2 cellular contexts compared by ENCODE assay signal in the genomic region with DNA sequence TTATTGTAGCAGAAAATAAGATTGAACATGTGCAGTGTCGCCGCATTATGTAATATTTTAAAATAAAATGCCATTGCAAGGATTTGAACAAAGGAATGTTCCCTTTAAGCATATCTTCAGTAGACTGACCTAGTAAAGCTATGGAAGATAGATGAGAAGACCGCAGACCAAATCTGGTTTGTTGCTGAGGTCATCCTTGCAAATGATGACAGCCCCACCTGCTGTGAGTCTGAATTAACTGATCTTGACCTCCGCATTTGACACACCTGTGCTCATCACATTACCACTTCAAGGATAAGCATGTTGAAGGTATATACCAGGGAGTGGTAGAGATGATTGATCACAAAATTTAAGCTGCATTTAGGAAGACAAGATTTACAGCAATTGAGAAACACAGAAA.
TF ChIP-seq lines count a peak whose summit lies in the region.

No MANE protein-coding gene starts in this region.

TF ChIP-seq in SK-N-SH, 30 proteins besides CTCF, POLR2A, EP300 and RAD21 (continued from another document):
- TF ChIP-seq, protein P1, sequence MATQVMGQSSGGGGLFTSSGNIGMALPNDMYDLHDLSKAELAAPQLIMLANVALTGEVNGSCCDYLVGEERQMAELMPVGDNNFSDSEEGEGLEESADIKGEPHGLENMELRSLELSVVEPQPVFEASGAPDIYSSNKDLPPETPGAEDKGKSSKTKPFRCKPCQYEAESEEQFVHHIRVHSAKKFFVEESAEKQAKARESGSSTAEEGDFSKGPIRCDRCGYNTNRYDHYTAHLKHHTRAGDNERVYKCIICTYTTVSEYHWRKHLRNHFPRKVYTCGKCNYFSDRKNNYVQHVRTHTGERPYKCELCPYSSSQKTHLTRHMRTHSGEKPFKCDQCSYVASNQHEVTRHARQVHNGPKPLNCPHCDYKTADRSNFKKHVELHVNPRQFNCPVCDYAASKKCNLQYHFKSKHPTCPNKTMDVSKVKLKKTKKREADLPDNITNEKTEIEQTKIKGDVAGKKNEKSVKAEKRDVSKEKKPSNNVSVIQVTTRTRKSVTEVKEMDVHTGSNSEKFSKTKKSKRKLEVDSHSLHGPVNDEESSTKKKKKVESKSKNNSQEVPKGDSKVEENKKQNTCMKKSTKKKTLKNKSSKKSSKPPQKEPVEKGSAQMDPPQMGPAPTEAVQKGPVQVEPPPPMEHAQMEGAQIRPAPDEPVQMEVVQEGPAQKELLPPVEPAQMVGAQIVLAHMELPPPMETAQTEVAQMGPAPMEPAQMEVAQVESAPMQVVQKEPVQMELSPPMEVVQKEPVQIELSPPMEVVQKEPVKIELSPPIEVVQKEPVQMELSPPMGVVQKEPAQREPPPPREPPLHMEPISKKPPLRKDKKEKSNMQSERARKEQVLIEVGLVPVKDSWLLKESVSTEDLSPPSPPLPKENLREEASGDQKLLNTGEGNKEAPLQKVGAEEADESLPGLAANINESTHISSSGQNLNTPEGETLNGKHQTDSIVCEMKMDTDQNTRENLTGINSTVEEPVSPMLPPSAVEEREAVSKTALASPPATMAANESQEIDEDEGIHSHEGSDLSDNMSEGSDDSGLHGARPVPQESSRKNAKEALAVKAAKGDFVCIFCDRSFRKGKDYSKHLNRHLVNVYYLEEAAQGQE (IDR thresholded peaks at IDR 0.05; ENCODE audit: low read depth, low read length) = no peak
- TF ChIP-seq, protein P2, sequence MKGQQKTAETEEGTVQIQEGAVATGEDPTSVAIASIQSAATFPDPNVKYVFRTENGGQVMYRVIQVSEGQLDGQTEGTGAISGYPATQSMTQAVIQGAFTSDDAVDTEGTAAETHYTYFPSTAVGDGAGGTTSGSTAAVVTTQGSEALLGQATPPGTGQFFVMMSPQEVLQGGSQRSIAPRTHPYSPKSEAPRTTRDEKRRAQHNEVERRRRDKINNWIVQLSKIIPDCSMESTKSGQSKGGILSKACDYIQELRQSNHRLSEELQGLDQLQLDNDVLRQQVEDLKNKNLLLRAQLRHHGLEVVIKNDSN (IDR thresholded peaks at IDR 0.05; ENCODE audit: borderline replicate concordance, low read depth) = no peak
- TF ChIP-seq, protein P3, sequence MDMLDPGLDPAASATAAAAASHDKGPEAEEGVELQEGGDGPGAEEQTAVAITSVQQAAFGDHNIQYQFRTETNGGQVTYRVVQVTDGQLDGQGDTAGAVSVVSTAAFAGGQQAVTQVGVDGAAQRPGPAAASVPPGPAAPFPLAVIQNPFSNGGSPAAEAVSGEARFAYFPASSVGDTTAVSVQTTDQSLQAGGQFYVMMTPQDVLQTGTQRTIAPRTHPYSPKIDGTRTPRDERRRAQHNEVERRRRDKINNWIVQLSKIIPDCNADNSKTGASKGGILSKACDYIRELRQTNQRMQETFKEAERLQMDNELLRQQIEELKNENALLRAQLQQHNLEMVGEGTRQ (IDR thresholded peaks at IDR 0.05; ENCODE audit: borderline replicate concordance, low read depth, low read length) = no peak
- TF ChIP-seq CHD2 (IDR thresholded peaks at IDR 0.05; ENCODE audit: low read length, partially characterized antibody) = no peak
- TF ChIP-seq RXRA (IDR thresholded peaks at IDR 0.05; ENCODE audit: borderline replicate concordance, low read depth) = no peak
- TF ChIP-seq, protein P4, sequence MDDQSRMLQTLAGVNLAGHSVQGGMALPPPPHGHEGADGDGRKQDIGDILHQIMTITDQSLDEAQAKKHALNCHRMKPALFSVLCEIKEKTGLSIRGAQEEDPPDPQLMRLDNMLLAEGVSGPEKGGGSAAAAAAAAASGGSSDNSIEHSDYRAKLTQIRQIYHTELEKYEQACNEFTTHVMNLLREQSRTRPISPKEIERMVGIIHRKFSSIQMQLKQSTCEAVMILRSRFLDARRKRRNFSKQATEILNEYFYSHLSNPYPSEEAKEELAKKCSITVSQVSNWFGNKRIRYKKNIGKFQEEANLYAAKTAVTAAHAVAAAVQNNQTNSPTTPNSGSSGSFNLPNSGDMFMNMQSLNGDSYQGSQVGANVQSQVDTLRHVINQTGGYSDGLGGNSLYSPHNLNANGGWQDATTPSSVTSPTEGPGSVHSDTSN (IDR thresholded peaks at IDR 0.05) = no peak
- TF ChIP-seq TCF12 (IDR thresholded peaks at IDR 0.05) = no peak
- TF ChIP-seq, protein P5, sequence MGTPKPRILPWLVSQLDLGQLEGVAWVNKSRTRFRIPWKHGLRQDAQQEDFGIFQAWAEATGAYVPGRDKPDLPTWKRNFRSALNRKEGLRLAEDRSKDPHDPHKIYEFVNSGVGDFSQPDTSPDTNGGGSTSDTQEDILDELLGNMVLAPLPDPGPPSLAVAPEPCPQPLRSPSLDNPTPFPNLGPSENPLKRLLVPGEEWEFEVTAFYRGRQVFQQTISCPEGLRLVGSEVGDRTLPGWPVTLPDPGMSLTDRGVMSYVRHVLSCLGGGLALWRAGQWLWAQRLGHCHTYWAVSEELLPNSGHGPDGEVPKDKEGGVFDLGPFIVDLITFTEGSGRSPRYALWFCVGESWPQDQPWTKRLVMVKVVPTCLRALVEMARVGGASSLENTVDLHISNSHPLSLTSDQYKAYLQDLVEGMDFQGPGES (IDR thresholded peaks at IDR 0.05; ENCODE audit: low read depth, low read length) = no peak
- TF ChIP-seq RCOR1 (IDR thresholded peaks at IDR 0.05; ENCODE audit: low read length) = no peak

TF ChIP-seq in SK-N-SH treated with all-trans-retinoic acid at 6 μM for 48 hours, 23 proteins besides CTCF, POLR2A, EP300 and RAD21 (continued from another document):
- TF ChIP-seq, protein P6, sequence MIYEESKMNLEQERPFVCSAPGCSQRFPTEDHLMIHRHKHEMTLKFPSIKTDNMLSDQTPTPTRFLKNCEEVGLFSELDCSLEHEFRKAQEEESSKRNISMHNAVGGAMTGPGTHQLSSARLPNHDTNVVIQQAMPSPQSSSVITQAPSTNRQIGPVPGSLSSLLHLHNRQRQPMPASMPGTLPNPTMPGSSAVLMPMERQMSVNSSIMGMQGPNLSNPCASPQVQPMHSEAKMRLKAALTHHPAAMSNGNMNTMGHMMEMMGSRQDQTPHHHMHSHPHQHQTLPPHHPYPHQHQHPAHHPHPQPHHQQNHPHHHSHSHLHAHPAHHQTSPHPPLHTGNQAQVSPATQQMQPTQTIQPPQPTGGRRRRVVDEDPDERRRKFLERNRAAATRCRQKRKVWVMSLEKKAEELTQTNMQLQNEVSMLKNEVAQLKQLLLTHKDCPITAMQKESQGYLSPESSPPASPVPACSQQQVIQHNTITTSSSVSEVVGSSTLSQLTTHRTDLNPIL (CRISPR knock-in tag; IDR thresholded peaks at IDR 0.05; ENCODE audit: low read depth) = no peak
- no peak for TF ChIP-seq BACH2 (CRISPR knock-in tag; IDR thresholded peaks at IDR 0.05; ENCODE audit: borderline replicate concordance)
- no peak for TF ChIP-seq GLIS3 (CRISPR knock-in tag; IDR thresholded peaks at IDR 0.05)
- TF ChIP-seq SNAI2 (CRISPR knock-in tag; IDR thresholded peaks at IDR 0.05) = no peak
- no peak for TF ChIP-seq ZFP30 (CRISPR knock-in tag; IDR thresholded peaks at IDR 0.05)
- TF ChIP-seq ZFP3 (CRISPR knock-in tag; IDR thresholded peaks at IDR 0.05) = no peak
- no peak for TF ChIP-seq ESRRG (CRISPR knock-in tag; IDR thresholded peaks at IDR 0.05)
- TF ChIP-seq ZNF565 (CRISPR knock-in tag; conservative IDR thresholded peaks at IDR 0.05; ENCODE audit: low read depth) = no peak
- TF ChIP-seq TCF4 (CRISPR knock-in tag; IDR thresholded peaks at IDR 0.05; ENCODE audit: borderline replicate concordance) = no peak
